Comparison of ENCODE assay signal across 17 cellular contexts in the genomic region with DNA sequence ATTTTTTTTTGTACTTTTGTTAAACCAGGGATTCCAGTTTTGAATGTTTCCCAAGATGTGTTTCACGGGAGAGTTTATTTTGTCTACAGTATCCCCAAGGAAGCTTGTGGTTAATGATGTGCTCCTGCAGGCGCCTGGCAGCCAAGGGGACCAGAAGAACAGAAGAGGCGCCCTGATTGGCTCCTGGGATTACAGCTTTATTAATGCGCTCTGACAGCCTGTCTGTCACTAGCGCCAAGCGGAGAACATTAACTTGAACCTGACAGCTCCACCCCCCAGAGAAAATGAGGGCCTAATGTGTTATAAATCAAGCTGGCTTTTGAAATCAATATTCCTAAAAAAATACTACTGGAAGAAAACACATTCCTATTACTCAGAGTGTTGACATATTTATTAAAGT. TPM values are rescaled to one million over a fixed set of nuclear protein-coding genes. Genes with fewer than 3 reads are reported as not detected.
"Had no signal": no experiment of that assay in that cellular context is flagged by ENCODE, and none has a peak within 500 bp of the region (broad histone marks: within the 10 kb centered on the region; RNA-seq: fewer than 3 reads in every experiment).

No MANE protein-coding gene starts in this region.

- H3K27me3 ChIP-seq: tibial artery had no signal

- H3K27ac ChIP-seq: coronary artery, heart right ventricle, neutrophil, tibial artery had no signal

- DNase-seq: activated CD4-positive, alpha-beta T cell treated with anti-CD3 and anti-CD28 coated beads, Interleukin-2, amount 10 ng/mL, durations not matched to agents 7 days and 5 days; activated CD4-positive, CD25-positive, alpha-beta regulatory T cell; activated CD8-positive, alpha-beta memory T cell treated with anti-CD3 and anti-CD28 coated beads, Interleukin-2, amount 50 U/mL, for 48 hours; activated naive CD8-positive, alpha-beta T cell treated with anti-CD3 and anti-CD28 coated beads for 36 hours; amygdala; central memory CD4-positive, alpha-beta T cell; heart right ventricle; mammary epithelial cell; naive B cell; posterior cingulate gyrus; stimulated activated CD4-positive, alpha-beta T cell treated with anti-CD3 and anti-CD28 coated beads, Interleukin-15, amount 100 ng/mL, for 24 hours; stimulated activated CD4-positive, alpha-beta T cell treated with anti-CD3 and anti-CD28 coated beads, Interleukin-4, amount 100 ng/mL, for 24 hours; stimulated activated naive CD4-positive, alpha-beta T cell; tibial artery had no signal

- H3K4me3 ChIP-seq: coronary artery, heart right ventricle, tibial artery had no signal

- H3K36me3 ChIP-seq: heart right ventricle, neutrophil, tibial artery had no signal

- H3K9me3 ChIP-seq: heart right ventricle, neutrophil, tibial artery had no signal

- H3K4me1 ChIP-seq: tibial artery had no signal

RNA-seq across cellular contexts. Expression of a gene that starts 5.0 kb away (rescaled TPM):
- total RNA-seq: activated CD4-positive, alpha-beta T cell treated with anti-CD3 and anti-CD28 coated beads, Interleukin-2, amount 10 ng/mL, durations not matched to agents 7 days and 5 days; activated naive CD8-positive, alpha-beta T cell treated with anti-CD3 and anti-CD28 coated beads for 36 hours; mononuclear cell had no signal
